Comparison of ENCODE assay signal across 14 cellular contexts in genomic region chr1:173503391-173503790, GRCh38. TPM values are rescaled to one million over a fixed set of nuclear protein-coding genes. Genes with fewer than 3 reads are reported as not detected.
DNase-seq lines count a peak whose midpoint lies in the region; ATAC-seq and TF ChIP-seq lines count a peak whose summit lies in the region.
"Had no signal": no experiment of that assay in that cellular context is flagged by ENCODE, and none has a peak within 500 bp of the region (broad histone marks: within the 10 kb centered on the region; RNA-seq: fewer than 3 reads in every experiment).

No MANE protein-coding gene starts in this region.

- no peak overlapping the region for H3K27ac Mint-ChIP-seq in MCF 10A (ENCODE audit: low read depth, unreplicated experiment)
- H3K27ac Mint-ChIP-seq in activated CD4-positive, alpha-beta T cell treated with anti-CD3 and anti-CD28 coated beads for 36 hours = no peak overlapping the region

- no peaks in the 10 kb centered on the region for H3K27me3 Mint-ChIP-seq in MCF 10A (ENCODE audit: insufficient read depth, unreplicated experiment)
- no peaks in the 10 kb centered on the region for H3K27me3 Mint-ChIP-seq in activated CD4-positive, alpha-beta T cell treated with anti-CD3 and anti-CD28 coated beads for 36 hours

- H3K4me3 ChIP-seq in breast epithelium (no peak overlapping the region), cardiac fibroblast (replicated peaks in 1 of 2; ENCODE audit: low read depth in 2 of 2, low read length in 2 of 2) (no peak overlapping the region), trophoblast cell (ENCODE audit: low read depth, low read length) (no peak overlapping the region)
- H3K4me3 ChIP-seq: SJCRH30 had no signal

- no peak overlapping the region for H3K18ac ChIP-seq in trophoblast cell (ENCODE audit: low read length)

- intact Hi-C loops in MCF 10A (cut with micrococcal nuclease) (loop anchor here (10.0 kb wide), 1 partner anchor 211 kb away; the partner anchor contains the start of gene KLHL20), breast epithelium (cut with DNase I; ENCODE audit: low total_unique reads) (no loop called here)
- intact Hi-C loops in activated CD4-positive, alpha-beta T cell treated with anti-CD3 and anti-CD28 coated beads for 36 hours (cut with DNase I, micrococcal nuclease) = no loop called here

- no peak overlapping the region for H3K4me2 ChIP-seq in trophoblast cell (ENCODE audit: low read length)

- H2AFZ ChIP-seq in trophoblast cell (ENCODE audit: insufficient read depth, low read length, poor library complexity) = no peak overlapping the region

- no TSS peak for BruUV-seq in MCF 10A (replicated peaks; lab: Mats Ljungman, UMichigan)

- no peak overlapping the region for H4K12ac ChIP-seq in trophoblast cell (ENCODE audit: low read depth, low read length)

- no peaks in the 10 kb centered on the region for H3K9me3 ChIP-seq in breast epithelium
- no peaks in the 10 kb centered on the region for H3K9me3 ChIP-seq in trophoblast cell (ENCODE audit: insufficient read depth, low read depth, low read length)
- H3K9me3 ChIP-seq: SJCRH30 had no signal

- H4K91ac ChIP-seq in trophoblast cell (ENCODE audit: low read depth, low read length) = no peak overlapping the region

- H3K27ac ChIP-seq in breast epithelium (no peak overlapping the region), trophoblast cell (ENCODE audit: low read depth, low read length) (no peak overlapping the region)
- H3K27ac ChIP-seq: SJCRH30 had no signal

- WGBS in trophoblast cell (ENCODE audit: extremely low coverage, insufficient coverage, insufficient read length) = no CpG with 5 or more reads among the region's 4 CpGs

- no peak overlapping the region for H3K4me3 Mint-ChIP-seq in MCF 10A (ENCODE audit: unreplicated experiment)
- H3K4me3 Mint-ChIP-seq in activated CD4-positive, alpha-beta T cell treated with anti-CD3 and anti-CD28 coated beads for 36 hours = no peak overlapping the region

- H3K36me3 ChIP-seq in breast epithelium (no peaks in the 10 kb centered on the region), trophoblast cell (ENCODE audit: control insufficient read depth in 1 of 2, insufficient read depth in 2 of 2, low read length in 2 of 2) (no peaks in the 10 kb centered on the region)
- H3K36me3 ChIP-seq: SJCRH30 had no signal

- TF ChIP-seq CTCF in MCF 10A (IDR thresholded peaks at IDR 0.05; ENCODE audit: unreplicated experiment) (no peak), breast epithelium (IDR thresholded peaks at IDR 0.05) (no peak), cardiac fibroblast (IDR thresholded peaks at IDR 0.05; ENCODE audit: low read depth, low read length) (no peak)

- POLR2A ChIA-PET in MCF 10A (lab: Yijun Ruan, JAX) = interaction anchor here (0.7 to 7.8 kb wide), 4 partner anchors 11 to 26 kb away, joined by 3 to 77 read pairs (median 25); partner anchors contain the start of gene PRDX6
- POLR2A ChIA-PET in activated CD4-positive, alpha-beta T cell treated with anti-CD3 and anti-CD28 coated beads for 36 hours (lab: Charles Lee) = no interaction called here

- DNase-seq in MCF 10A (ENCODE audit: unreplicated experiment) = peak; percentile 40
- no peak for DNase-seq in breast epithelium (ENCODE audit: low spot score in 2 of 2)
- peak; percentile 42 to 61 for DNase-seq in NCI-H446 (lab: John Stamatoyannopoulos, UW)
- peak; percentile 19 to 33 for DNase-seq in cardiac fibroblast (ENCODE audit: low read depth in 2 of 2)
- DNase-seq in trophoblast cell = peak; percentile 28 to 64
- DNase-seq in activated CD4-positive, alpha-beta T cell treated with anti-CD3 and anti-CD28 coated beads for 36 hours = no peak
- no peak for DNase-seq in globus pallidus (ENCODE audit: low spot score)
- no peak for DNase-seq in stimulated activated CD4-positive, alpha-beta T cell treated with anti-CD3 and anti-CD28 coated beads, Interleukin-2, amount 100 ng/mL, for 48 hours
- DNase-seq: activated T-cell treated with anti-CD3 and anti-CD28 coated beads, Interleukin-2, amount 50 U/mL, for 1 hour; Karpas-422; occipital lobe; stimulated activated CD4-positive, alpha-beta T cell treated with anti-CD3 and anti-CD28 coated beads, Interleukin-15, amount 100 ng/mL, for 24 hours had no signal

- no peak overlapping the region for H2BK5ac ChIP-seq in trophoblast cell (ENCODE audit: low read depth, low read length, poor library complexity)

- no peak for TF ChIP-seq POLR2A in breast epithelium (IDR thresholded peaks at IDR 0.05)

- peaks cover 21% of the 10 kb centered on the region for H3K4me1 Mint-ChIP-seq in MCF 10A (ENCODE audit: insufficient read depth, unreplicated experiment)
- H3K4me1 Mint-ChIP-seq in activated CD4-positive, alpha-beta T cell treated with anti-CD3 and anti-CD28 coated beads for 36 hours = no peaks in the 10 kb centered on the region

- no peaks in the 10 kb centered on the region for H3K79me1 ChIP-seq in trophoblast cell (ENCODE audit: low read length)

- no peak overlapping the region for H2BK120ac ChIP-seq in trophoblast cell (ENCODE audit: insufficient read depth, low read length, poor library complexity)

- H3K36me3 Mint-ChIP-seq in MCF 10A (ENCODE audit: insufficient read depth, unreplicated experiment) = no peaks in the 10 kb centered on the region
- H3K36me3 Mint-ChIP-seq in activated CD4-positive, alpha-beta T cell treated with anti-CD3 and anti-CD28 coated beads for 36 hours (ENCODE audit: low read depth) = no peaks in the 10 kb centered on the region

- H3K27me3 ChIP-seq in breast epithelium = no peaks in the 10 kb centered on the region
- H3K27me3 ChIP-seq in trophoblast cell (ENCODE audit: insufficient read depth, low read length) = no peaks in the 10 kb centered on the region
- H3K27me3 ChIP-seq: SJCRH30 had no signal

- no peaks in the 10 kb centered on the region for H3K79me2 ChIP-seq in trophoblast cell (ENCODE audit: control insufficient read depth, insufficient read depth, low read length, poor library complexity)

- H3K4me1 ChIP-seq in breast epithelium = no peaks in the 10 kb centered on the region
- H3K4me1 ChIP-seq in trophoblast cell (ENCODE audit: control insufficient read depth in 1 of 2, insufficient read depth in 2 of 2, low read length in 2 of 2) = peaks cover 0 to 3% of the 10 kb centered on the region in 2 experiments

- H3K4ac ChIP-seq in trophoblast cell (ENCODE audit: low read depth, low read length) = no peak overlapping the region

- no peak overlapping the region for H2BK12ac ChIP-seq in trophoblast cell (ENCODE audit: low read length)

- no peak overlapping the region for H4K8ac ChIP-seq in trophoblast cell (ENCODE audit: low read depth, low read length)

- no peaks in the 10 kb centered on the region for H3K9me3 Mint-ChIP-seq in MCF 10A (ENCODE audit: unreplicated experiment)
- no peaks in the 10 kb centered on the region for H3K9me3 Mint-ChIP-seq in activated CD4-positive, alpha-beta T cell treated with anti-CD3 and anti-CD28 coated beads for 36 hours (ENCODE audit: low read depth)

- H3K23ac ChIP-seq in trophoblast cell (ENCODE audit: low read length) = no peak overlapping the region

- CTCF ChIA-PET in MCF 10A (lab: Yijun Ruan, JAX) = interaction anchor here (0.6 to 1.7 kb wide), 3 partner anchors 25 to 761 kb away, joined by 4 to 5 read pairs (median 4); no protein-coding TSS in a partner anchor
- CTCF ChIA-PET in activated CD4-positive, alpha-beta T cell treated with anti-CD3 and anti-CD28 coated beads for 36 hours (lab: Charles Lee) = interaction anchor here (1.6 kb wide), 1 partner anchor 57 kb away, joined by 3 read pairs; no protein-coding TSS in a partner anchor

- no peak overlapping the region for H3K9ac ChIP-seq in trophoblast cell (ENCODE audit: low read length)

- no peak overlapping the region for H3K14ac ChIP-seq in trophoblast cell (ENCODE audit: low read length)

- H2AK5ac ChIP-seq in trophoblast cell (ENCODE audit: low read length) = no peak overlapping the region

- ATAC-seq in activated CD4-positive, alpha-beta T cell treated with anti-CD3 and anti-CD28 coated beads for 36 hours = no peak
- ATAC-seq: activated CD4-positive, CD25-positive, alpha-beta regulatory T cell treated with anti-CD3 and anti-CD28 coated beads, Interleukin-2, amount 50 U/mL, for 24 hours had no signal

RNA-seq across cellular contexts. Expression of gene PRDX6, which starts 26.3 kb away (rescaled TPM):
- 502 and 563 TPM in 2 replicates for total RNA-seq in MCF 10A (2022)
- total RNA-seq in breast epithelium = 100 to 1,000 TPM; 250 to 691 (median 267) TPM
- polyA plus RNA-seq in trophoblast cell (2013) = 297 and 312 TPM in 2 replicates
- total RNA-seq in activated CD4-positive, alpha-beta T cell treated with anti-CD3 and anti-CD28 coated beads for 36 hours = 100 to 1,000 TPM; 103 to 125 TPM

Comparison
In these comparisons a context has a peak if more than half of its experiments do, and no peak if none do; other contexts are left out.
1. DNase-seq: peak in MCF 10A (single experiment), NCI-H446 (2 of 2), cardiac fibroblast (2 of 2) and trophoblast cell (2 of 2); none in breast epithelium (0 of 2), activated CD4-positive, alpha-beta T cell treated with anti-CD3 and anti-CD28 coated beads for 36 hours (single experiment), globus pallidus (single experiment) and stimulated activated CD4-positive, alpha-beta T cell treated with anti-CD3 and anti-CD28 coated beads, Interleukin-2, amount 100 ng/mL, for 48 hours (0 of 2).